ENCODE assay signal across 16 cellular contexts in the genomic region with DNA sequence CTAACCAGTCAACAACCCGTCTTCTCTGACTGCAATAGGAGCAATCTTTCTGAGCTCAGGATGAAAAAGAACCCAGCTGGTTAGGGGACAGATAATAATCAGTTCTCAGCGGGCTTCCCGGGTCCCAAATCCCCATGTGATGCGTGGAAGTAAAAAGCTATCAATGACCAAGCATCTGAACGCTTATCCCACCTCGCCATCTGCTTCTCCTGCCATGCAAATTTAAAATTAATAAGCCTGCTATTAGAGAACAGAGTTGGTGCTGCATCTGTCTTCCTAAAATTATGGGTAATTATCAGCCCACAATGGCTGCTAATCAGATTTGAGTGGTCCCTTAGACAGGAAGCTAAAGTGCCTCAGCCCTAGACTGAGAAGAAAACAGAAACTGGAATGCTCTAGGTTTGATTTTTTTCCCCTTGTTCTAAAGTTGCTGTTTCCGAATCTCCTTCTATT. TPM values are rescaled to one million over a fixed set of nuclear protein-coding genes. Genes with fewer than 3 reads are reported as not detected.
DNase-seq lines count a peak whose midpoint lies in the region; ATAC-seq, FAIRE-seq and TF ChIP-seq lines count a peak whose summit lies in the region.
"Had no signal": no experiment of that assay in that cellular context is flagged by ENCODE, and none has a peak within 500 bp of the region (broad histone marks: within the 10 kb centered on the region; RNA-seq: fewer than 3 reads in every experiment).

No MANE protein-coding gene starts in this region.

- no peaks in the 10 kb centered on the region for H3K27me3 ChIP-seq in brain microvascular endothelial cell (replicated peaks)
- H3K27me3 ChIP-seq: colonic mucosa had no signal

- H3K36me3 Mint-ChIP-seq in neural crest cell (ENCODE audit: low read depth), result no peaks in the 10 kb centered on the region
- H3K36me3 Mint-ChIP-seq in activated T-helper 17 cell treated with anti-CD3 and anti-CD28 coated beads, Interleukin-2, amount 50 U/mL, for 72 hours (ENCODE audit: low read depth), result no peaks in the 10 kb centered on the region

- no peaks in the 10 kb centered on the region for H3K27me3 Mint-ChIP-seq in neural crest cell (ENCODE audit: low read depth)
- H3K27me3 Mint-ChIP-seq in activated T-helper 17 cell treated with anti-CD3 and anti-CD28 coated beads, Interleukin-2, amount 50 U/mL, for 72 hours, result no peaks in the 10 kb centered on the region

- in situ Hi-C loops in brain microvascular endothelial cell (cut with HindIII; ENCODE audit: low pct_ligation_motif_present, low sequenced_read_pairs), result no loop called here

- no peaks in the 10 kb centered on the region for H3K9me3 ChIP-seq in kidney (ENCODE audit: control insufficient read depth in 1 of 2, low read length in 2 of 2)
- H3K9me3 ChIP-seq: colonic mucosa had no signal

- no peak for TF ChIP-seq CTCF in brain microvascular endothelial cell (IDR thresholded peaks at IDR 0.05; ENCODE audit: low read depth, low read length, missing control alignments)
- no peak for TF ChIP-seq CTCF in neural crest cell (conservative IDR thresholded peaks at IDR 0.05)
- TF ChIP-seq CTCF in kidney (IDR thresholded peaks at IDR 0.05; ENCODE audit: borderline replicate concordance, extremely low read depth, insufficient read depth), result no peak

- no peak overlapping the region for H3K9ac ChIP-seq in kidney (ENCODE audit: low read length in 2 of 2)

- ATAC-seq in activated T-helper 17 cell treated with anti-CD3 and anti-CD28 coated beads, Interleukin-2, amount 50 U/mL, for 72 hours (replicated peaks), result no peak
- no peak for ATAC-seq in GM19452 (IDR thresholded peaks at IDR 0.05; ENCODE audit: unreplicated experiment)
- ATAC-seq: GM12878 had no signal

- peaks cover 0 to 3% of the 10 kb centered on the region in 2 donors for H3K4me1 ChIP-seq in kidney (ENCODE audit: control insufficient read depth in 1 of 2, insufficient read depth in 1 of 2, low read depth in 1 of 2, low read length in 2 of 2)
- H3K4me1 ChIP-seq: colonic mucosa had no signal

- H3K36me3 ChIP-seq in brain microvascular endothelial cell (replicated peaks) (peaks cover 4% of the 10 kb centered on the region), kidney (ENCODE audit: control insufficient read depth in 1 of 2, insufficient read depth in 2 of 2, low read length in 2 of 2) (no peaks in the 10 kb centered on the region)
- H3K36me3 ChIP-seq: colonic mucosa had no signal

- DNase-seq in DMS 273 (lab: John Stamatoyannopoulos, UW; ENCODE audit: unreplicated experiment) (peak; percentile 91), NCI-H2227 (lab: John Stamatoyannopoulos, UW; ENCODE audit: unreplicated experiment) (peak; percentile 38), brain microvascular endothelial cell (no peak), neural crest cell (ENCODE audit: low read depth, low spot score) (no peak), NCI-H1930 (lab: John Stamatoyannopoulos, UW) (no peak), kidney (no peak)
- DNase-seq: activated CD8-positive, alpha-beta memory T cell treated with anti-CD3 and anti-CD28 coated beads, Interleukin-2, amount 50 U/mL, for 4 hours; colonic mucosa; NCI-H1092 treated with DMSO at 0.1 percent for 48 hours; posterior cingulate gyrus had no signal

- no peaks in the 10 kb centered on the region for H3K9me3 Mint-ChIP-seq in neural crest cell
- H3K9me3 Mint-ChIP-seq in activated T-helper 17 cell treated with anti-CD3 and anti-CD28 coated beads, Interleukin-2, amount 50 U/mL, for 72 hours, result no peaks in the 10 kb centered on the region

- H3K4me3 Mint-ChIP-seq in neural crest cell, result peak overlapping the region; percentile 10
- H3K4me3 Mint-ChIP-seq in activated T-helper 17 cell treated with anti-CD3 and anti-CD28 coated beads, Interleukin-2, amount 50 U/mL, for 72 hours, result no peak overlapping the region
- H3K4me3 Mint-ChIP-seq: B cell had no signal

- H3K27ac ChIP-seq in brain microvascular endothelial cell (peak overlapping the region; percentile 87), kidney (ENCODE audit: low read depth in 2 of 2, low read length in 2 of 2) (no peak overlapping the region)
- H3K27ac ChIP-seq: colonic mucosa, SK-N-MC, VCaP had no signal

- intact Hi-C loops in kidney (cut with DNase I), result no loop called here

- H3K4me3 ChIP-seq in brain microvascular endothelial cell (ENCODE audit: low read depth, low read length) (no peak overlapping the region), kidney (ENCODE audit: low read length in 2 of 2) (no peak overlapping the region)
- H3K4me3 ChIP-seq: colonic mucosa, GM12878, SK-N-MC had no signal

- FAIRE-seq in kidney (lab: Jason Lieb, UNC), result no peak
- FAIRE-seq: GM12878 had no signal

- peaks cover 78% of the 10 kb centered on the region for H3K4me1 Mint-ChIP-seq in neural crest cell
- H3K4me1 Mint-ChIP-seq in activated T-helper 17 cell treated with anti-CD3 and anti-CD28 coated beads, Interleukin-2, amount 50 U/mL, for 72 hours, result peaks cover 16% of the 10 kb centered on the region
- H3K4me1 Mint-ChIP-seq: B cell had no signal

- peak overlapping the region; percentile 2 for H3K27ac Mint-ChIP-seq in neural crest cell (ENCODE audit: unreplicated experiment)
- no peak overlapping the region for H3K27ac Mint-ChIP-seq in activated T-helper 17 cell treated with anti-CD3 and anti-CD28 coated beads, Interleukin-2, amount 50 U/mL, for 72 hours
- H3K27ac Mint-ChIP-seq: B cell had no signal

RNA-seq across cellular contexts. Expression of a gene that starts 37.5 kb away (rescaled TPM):
- total RNA-seq in neural crest cell, result 25.4 and 28.1 TPM in 2 replicates
- total RNA-seq in kidney, result 26.3 TPM
- polyA plus RNA-seq in kidney (ENCODE audit: insufficient read depth, low read depth, low replicate concordance), result 2.6 TPM
- 10 to 100 TPM; 20.1 to 29.8 TPM for total RNA-seq in activated T-helper 17 cell treated with anti-CD3 and anti-CD28 coated beads, Interleukin-2, amount 50 U/mL, for 72 hours

Comparison
In these comparisons a context has a peak if more than half of its experiments do, and no peak if none do; other contexts are left out.
1. DNase-seq: peak in DMS 273 (single experiment) and NCI-H2227 (single experiment); none in brain microvascular endothelial cell (single experiment), neural crest cell (single experiment), NCI-H1930 (0 of 2) and kidney (single experiment).